In the genomic region with DNA sequence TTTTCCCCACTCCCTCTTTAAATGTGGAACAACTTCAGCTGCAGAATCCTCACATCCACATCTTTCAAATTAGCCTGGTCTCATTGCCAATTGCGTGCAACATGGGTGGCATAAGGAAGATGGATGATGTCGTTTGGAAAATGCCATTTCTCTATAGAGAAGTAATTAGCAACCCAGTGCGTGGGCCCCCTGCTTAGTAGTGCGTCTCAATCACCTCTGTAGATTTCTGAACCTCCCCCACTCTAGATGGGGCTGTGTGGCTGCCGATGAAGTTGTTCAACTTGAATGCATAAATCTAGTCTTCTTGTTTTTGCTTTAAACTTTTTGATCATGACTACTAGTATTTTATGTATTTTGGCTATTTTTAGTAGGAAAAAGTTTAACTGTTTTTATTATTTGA, we compare ENCODE assay signal across 28 cellular contexts.
"Had no signal": no experiment of that assay in that cellular context is flagged by ENCODE, and none has a peak within 500 bp of the region (broad histone marks: within the 10 kb centered on the region; RNA-seq: fewer than 3 reads in every experiment).

No MANE protein-coding gene starts in this region.

- H3K36me3 ChIP-seq: brain microvascular endothelial cell, WERI-Rb-1 had no signal

- ATAC-seq: activated CD4-positive, alpha-beta T cell treated with anti-CD3 and anti-CD28 coated beads for 36 hours; activated CD8-positive, alpha-beta memory T cell treated with anti-CD3 and anti-CD28 coated beads, Interleukin-2, amount 10 ng/mL, durations not matched to agents 7 days and 5 days; activated CD8-positive, alpha-beta T cell treated with anti-CD3 and anti-CD28 coated beads, Interleukin-2, amount 10 ng/mL, durations not matched to agents 7 days and 5 days; activated T-cell treated with anti-CD3 and anti-CD28 coated beads, Interleukin-2, amount 50 U/mL, for 4 hours; activated T-helper 17 cell treated with anti-CD3 and anti-CD28 coated beads, Interleukin-2, amount 50 U/mL, for 72 hours; esophagus mucosa; T-helper 17 cell had no signal

- H3K27ac ChIP-seq: brain microvascular endothelial cell, coronary artery, dorsolateral prefrontal cortex, WERI-Rb-1 had no signal

- DNase-seq: activated B cell treated with CpG ODN at 0.5 μM for 24 hours; activated CD4-positive, alpha-beta memory T cell treated with anti-CD3 and anti-CD28 coated beads for 36 hours; activated CD4-positive, alpha-beta T cell treated with anti-CD3 and anti-CD28 coated beads for 36 hours; activated CD4-positive, alpha-beta T cell treated with anti-CD3 and anti-CD28 coated beads, Interleukin-2, amount 10 ng/mL, durations not matched to agents 24 days and 14 days; activated CD4-positive, CD25-positive, alpha-beta regulatory T cell treated with anti-CD3 and anti-CD28 coated beads, Interleukin-2, amount 50 U/mL, for 72 hours; activated CD8-positive, alpha-beta memory T cell treated with anti-CD3 and anti-CD28 coated beads, Interleukin-2, amount 10 ng/mL, durations not matched to agents 7 days and 5 days; activated CD8-positive, alpha-beta memory T cell treated with anti-CD3 and anti-CD28 coated beads, Interleukin-2, amount 50 U/mL, for 48 hours; activated CD8-positive, alpha-beta T cell treated with anti-CD3 and anti-CD28 coated beads, Interleukin-2, amount 10 ng/mL, durations not matched to agents 7 days and 5 days; activated effector memory CD4-positive, alpha-beta T cell treated with Interleukin-2 at 50 U/mL for 16 hours; activated gamma-delta T cell treated with Interleukin-2 at 50 U/mL for 16 hours; activated naive CD4-positive, alpha-beta T cell treated with anti-CD3 and anti-CD28 coated beads, Interleukin-2, amount 50 U/mL, for 16 hours; activated naive CD4-positive, alpha-beta T cell treated with Interleukin-2 at 50 U/mL for 16 hours; activated T-cell treated with anti-CD3 and anti-CD28 coated beads for 4 hours; activated T-cell treated with anti-CD3 and anti-CD28 coated beads, Interleukin-2, amount 50 U/mL, for 4 hours; amniotic stem cell; anterior cingulate cortex; brain microvascular endothelial cell; dorsolateral prefrontal cortex; effector memory CD4-positive, alpha-beta T cell; endodermal cell; foreskin fibroblast; T-helper 1 cell; T-helper 17 cell; T1000; WERI-Rb-1 had no signal

- H3K27me3 ChIP-seq: brain microvascular endothelial cell, dorsolateral prefrontal cortex had no signal

- H3K4me3 ChIP-seq: coronary artery, dorsolateral prefrontal cortex had no signal
